In the genomic region with DNA sequence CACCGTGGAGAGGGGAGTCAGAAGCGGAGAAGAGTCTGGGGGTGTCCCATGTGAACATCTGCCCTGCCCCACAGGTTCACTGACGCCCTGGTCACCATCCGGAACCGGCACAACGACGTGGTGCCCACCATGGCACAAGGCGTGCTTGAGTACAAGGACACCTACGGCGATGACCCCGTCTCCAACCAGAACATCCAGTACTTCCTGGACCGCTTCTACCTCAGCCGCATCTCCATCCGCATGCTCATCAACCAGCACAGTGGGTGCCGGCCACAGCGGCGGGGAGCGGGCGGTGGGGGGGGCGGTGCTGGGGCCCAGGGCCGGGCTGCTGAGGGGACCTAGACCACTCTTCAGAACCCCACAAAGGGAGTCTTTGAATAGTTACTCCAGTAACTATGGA, we compare ENCODE assay signal across 20 cellular contexts. TPM values are rescaled to one million over a fixed set of nuclear protein-coding genes. Genes with fewer than 3 reads are reported as not detected.
A peak's percentile ranks its signal among the peaks of the same experiment; 100 is the strongest.
DNase-seq lines count a peak whose midpoint lies in the region; ATAC-seq, FAIRE-seq and TF ChIP-seq lines count a peak whose summit lies in the region.
"Had no signal": no experiment of that assay in that cellular context is flagged by ENCODE, and none has a peak within 500 bp of the region (broad histone marks: within the 10 kb centered on the region; RNA-seq: fewer than 3 reads in every experiment).

No MANE protein-coding gene starts in this region.

- no peaks in the 10 kb centered on the region for H3F3A ChIP-seq in GM23338 (replicated peaks; ENCODE audit: low read depth)

- intact Hi-C loops in Right ventricle myocardium inferior (cut with DNase I): no loop called here
- intact Hi-C loops in left cardiac atrium (cut with DNase I): no loop called here
- intact Hi-C loops in kidney (cut with DNase I): no loop called here
- intact Hi-C loops in gastrocnemius medialis (cut with DNase I; ENCODE audit: low total_unique reads): no loop called here

- no peak for ATAC-seq in Right ventricle myocardium inferior
- ATAC-seq in left cardiac atrium: no peak
- no peak for ATAC-seq in GM23338
- no peak for ATAC-seq in gastrocnemius medialis
- ATAC-seq: A549, HepG2 had no signal

- peak overlapping the region; percentile 72; the same call in 1 of the 2 replicates for H3K27ac Mint-ChIP-seq in GM23338
- H3K27ac Mint-ChIP-seq: CD14-positive monocyte; CD4-positive, alpha-beta memory T cell had no signal

- in situ Hi-C loops in gastrocnemius medialis (cut with MboI; ENCODE audit: low sequenced_read_pairs in 4 of 4): no loop called here

- H3K9me2 ChIP-seq in GM23338 (ENCODE audit: insufficient read depth): no peaks in the 10 kb centered on the region

- no peak overlapping the region for H3K27ac ChIP-seq in GM23338 (ENCODE audit: low read depth)
- H3K27ac ChIP-seq in kidney (ENCODE audit: low read depth in 2 of 2, low read length in 2 of 2): no peak overlapping the region
- peak overlapping the region; percentile 96 to 99 (median 98) for H3K27ac ChIP-seq in gastrocnemius medialis
- H3K27ac ChIP-seq in SJCRH30: no peak overlapping the region
- H3K27ac ChIP-seq: 22Rv1, A549, BLaER1 had no signal

- no peaks in the 10 kb centered on the region for H3K36me3 ChIP-seq in GM23338 (ENCODE audit: insufficient read depth)
- H3K36me3 ChIP-seq in kidney (ENCODE audit: control insufficient read depth in 1 of 2, insufficient read depth in 2 of 2, low read length in 2 of 2): peaks cover 21 to 69% of the 10 kb centered on the region in 2 donors
- H3K36me3 ChIP-seq in gastrocnemius medialis: peaks cover 0 to 36% of the 10 kb centered on the region in 2 donors
- H3K36me3 ChIP-seq in SJCRH30: no peaks in the 10 kb centered on the region

- no peaks in the 10 kb centered on the region for H3K79me2 ChIP-seq in GM23338 (replicated peaks; ENCODE audit: insufficient read depth)

- no peaks in the 10 kb centered on the region for H3K9me3 Mint-ChIP-seq in GM23338
- H3K9me3 Mint-ChIP-seq: CD14-positive monocyte; CD4-positive, alpha-beta memory T cell; H9 had no signal

- no peaks in the 10 kb centered on the region; the same call in 2 of the 3 replicates for H3K36me3 Mint-ChIP-seq in GM23338 (ENCODE audit: low read depth)

- H3K9me3 ChIP-seq in kidney (ENCODE audit: control insufficient read depth in 1 of 2, low read length in 2 of 2): no peaks in the 10 kb centered on the region
- no peaks in the 10 kb centered on the region for H3K9me3 ChIP-seq in gastrocnemius medialis
- H3K9me3 ChIP-seq in SJCRH30 (replicated peaks): no peaks in the 10 kb centered on the region
- H3K9me3 ChIP-seq: A549, BLaER1 had no signal

- H3K4me2 ChIP-seq in GM23338: no peak overlapping the region
- H3K4me2 ChIP-seq: A549, BLaER1 had no signal

- peaks cover 12% of the 10 kb centered on the region for H3K27me3 Mint-ChIP-seq in GM23338 (ENCODE audit: insufficient read depth, low read depth, poor library complexity)
- H3K27me3 Mint-ChIP-seq: CD4-positive, alpha-beta memory T cell had no signal

- DNase-seq in Right ventricle myocardium inferior (ENCODE audit: missing footprints): peak; percentile 57
- DNase-seq in left cardiac atrium: no peak
- no peak for DNase-seq in GM23338 (ENCODE audit: low spot score)
- peak; percentile 69 for DNase-seq in kidney
- no peak for DNase-seq in gastrocnemius medialis
- no peak for DNase-seq in GM19240 (ENCODE audit: insufficient read length, low spot score)
- no peak for DNase-seq in SJCRH30
- DNase-seq: CD4-positive, alpha-beta memory T cell; DMS153; DMS79; GDM1; H9 had no signal

- peaks cover 14% of the 10 kb centered on the region for H3K4me1 Mint-ChIP-seq in GM23338
- H3K4me1 Mint-ChIP-seq: CD14-positive monocyte; CD4-positive, alpha-beta memory T cell had no signal

- H3K9ac ChIP-seq in kidney (ENCODE audit: low read length in 2 of 2): no peak overlapping the region
- H3K9ac ChIP-seq: BLaER1 had no signal

- TF ChIP-seq CTCF in GM23338 (conservative IDR thresholded peaks at IDR 0.05; ENCODE audit: low read depth in 2 of 2) (no peak), kidney (IDR thresholded peaks at IDR 0.05; ENCODE audit: borderline replicate concordance, extremely low read depth, insufficient read depth) (no peak), gastrocnemius medialis (IDR thresholded peaks at IDR 0.05 in 4 of 5, conservative IDR thresholded peaks at IDR 0.05 in 1 of 5) (no peak)

- FAIRE-seq in kidney (lab: Jason Lieb, UNC): no peak
- FAIRE-seq: GM12892, GM18507, H1, HepG2 had no signal

- H3K4me3 Mint-ChIP-seq in GM23338: no peak overlapping the region
- H3K4me3 Mint-ChIP-seq: CD14-positive monocyte; CD4-positive, alpha-beta memory T cell; H9 had no signal

- no peaks in the 10 kb centered on the region for H3K27me3 ChIP-seq in GM23338 (ENCODE audit: insufficient read depth)
- H3K27me3 ChIP-seq in gastrocnemius medialis: no peaks in the 10 kb centered on the region
- H3K27me3 ChIP-seq in SJCRH30: no peaks in the 10 kb centered on the region
- H3K27me3 ChIP-seq: BLaER1 had no signal

- H4K20me1 ChIP-seq in GM23338 (replicated peaks; ENCODE audit: insufficient read depth): no peaks in the 10 kb centered on the region
- H4K20me1 ChIP-seq: BLaER1 had no signal

- H2AFZ ChIP-seq in GM23338: no peak overlapping the region

- H3K4me3 ChIP-seq in GM23338 (no peak overlapping the region), kidney (ENCODE audit: low read length in 2 of 2) (no peak overlapping the region), gastrocnemius medialis (no peak overlapping the region), SJCRH30 (no peak overlapping the region)
- H3K4me3 ChIP-seq: A549, BLaER1 had no signal

- no peak for TF ChIP-seq POLR2A in gastrocnemius medialis (IDR thresholded peaks at IDR 0.05)

- H3K4me1 ChIP-seq in GM23338 (ENCODE audit: insufficient read depth): peaks cover 10% of the 10 kb centered on the region; the same call in 1 of the 2 replicates
- H3K4me1 ChIP-seq in kidney (ENCODE audit: control insufficient read depth in 1 of 2, insufficient read depth in 1 of 2, low read depth in 1 of 2, low read length in 2 of 2): peaks cover 24 to 30% of the 10 kb centered on the region in 2 donors
- peaks cover 33 to 44% of the 10 kb centered on the region in 2 donors for H3K4me1 ChIP-seq in gastrocnemius medialis
- H3K4me1 ChIP-seq in SJCRH30: peaks cover 13% of the 10 kb centered on the region

RNA-seq across cellular contexts. Expression of a gene that starts 10.7 kb away (rescaled TPM):
- total RNA-seq in Right ventricle myocardium inferior (260 TPM), left cardiac atrium (100 to 1,000 TPM; 156 to 203 TPM), kidney (41.9 TPM), gastrocnemius medialis (100 to 1,000 TPM; 111 to 335 (median 124) TPM)
- 11.4 and 15.9 TPM in 2 replicates for total RNA-seq in GM23338 (2014; rRNA removed; shearing (Covaris generic))
- polyA plus RNA-seq in GM23338 (2016; fragmentation: Nextera tagmentation; extraction: Ambion mirVana) (12.0 and 13.2 TPM in 2 replicates), kidney (ENCODE audit: insufficient read depth, low read depth, low replicate concordance) (121 TPM)
- 10.7 and 12.5 TPM in 2 replicates for total RNA-seq in SJCRH30 (2014; rRNA removed; shearing (Covaris generic))

RNA-seq across cellular contexts. Expression of a gene that starts 24.1 kb away (rescaled TPM):
- total RNA-seq in Right ventricle myocardium inferior (1.7 TPM), left cardiac atrium (1 to 10 TPM; 1.6 to 2.1 TPM), kidney (5.0 TPM), gastrocnemius medialis (1 to 10 TPM in 1 of 4 donors, under 1 TPM in 2, not detected in 1; 0.04 to 3.8 (median 0.31) TPM)
- total RNA-seq in GM23338 (2014; rRNA removed; shearing (Covaris generic)): 1.3 and 4.7 TPM in 2 replicates
- polyA plus RNA-seq in GM23338 (2016; fragmentation: Nextera tagmentation; extraction: Ambion mirVana) (0.70 and 0.97 TPM in 2 replicates), kidney (ENCODE audit: insufficient read depth, low read depth, low replicate concordance) (3.7 TPM)
- total RNA-seq in SJCRH30 (2014; rRNA removed; shearing (Covaris generic)): 2.4 and 3.1 TPM in 2 replicates
- polyA plus RNA-seq: CD14-positive monocyte had no signal

RNA-seq across cellular contexts. Expression of a gene that starts 44.7 kb away (rescaled TPM):
- total RNA-seq in Right ventricle myocardium inferior: 38.4 TPM
- 10 to 100 TPM; 35.8 to 43.4 TPM for total RNA-seq in left cardiac atrium
- 10.1 and 10.5 TPM in 2 replicates for total RNA-seq in GM23338 (2014; rRNA removed; shearing (Covaris generic))
- polyA plus RNA-seq in GM23338 (2016; fragmentation: Nextera tagmentation; extraction: Ambion mirVana): 1.9 and 2.1 TPM in 2 replicates
- total RNA-seq in kidney: 64.4 TPM
- polyA plus RNA-seq in kidney (ENCODE audit: insufficient read depth, low read depth, low replicate concordance): 17.1 TPM
- total RNA-seq in gastrocnemius medialis: 10 to 100 TPM in 2 of 4 donors, 1 to 10 TPM in 2; 4.7 to 18.8 (median 11.0) TPM
- 32.1 TPM in 2 replicates for total RNA-seq in SJCRH30 (2014; rRNA removed; shearing (Covaris generic))

RNA-seq across cellular contexts. Expression of a gene that starts 49.9 kb away (rescaled TPM):
- 16.4 TPM for total RNA-seq in Right ventricle myocardium inferior
- 10 to 100 TPM; 26.5 to 35.9 TPM for total RNA-seq in left cardiac atrium
- 23.2 and 28.3 TPM in 2 replicates for total RNA-seq in GM23338 (2014; rRNA removed; shearing (Covaris generic))
- polyA plus RNA-seq in GM23338 (2016; fragmentation: Nextera tagmentation; extraction: Ambion mirVana): 9.6 and 11.0 TPM in 2 replicates
- total RNA-seq in kidney: 367 TPM
- polyA plus RNA-seq in kidney (ENCODE audit: insufficient read depth, low read depth, low replicate concordance): 117 TPM
- total RNA-seq in gastrocnemius medialis: 10 to 100 TPM in 3 of 4 donors, 1 to 10 TPM in 1; 5.1 to 25.9 (median 18.4) TPM
- total RNA-seq in SJCRH30 (2014; rRNA removed; shearing (Covaris generic)): 2.9 and 3.7 TPM in 2 replicates

RNA-seq across cellular contexts. Expression of a gene that starts 60.0 kb away (rescaled TPM):
- total RNA-seq in Right ventricle myocardium inferior: 151 TPM
- total RNA-seq in left cardiac atrium: 100 to 1,000 TPM in 1 of 2 donors, 10 to 100 TPM in 1; 96.3 to 131 TPM
- not detected in 2 replicates for total RNA-seq in GM23338 (2014; rRNA removed; shearing (Covaris generic))
- 0.19 TPM in 1 of 2 replicates, not detected in the other for polyA plus RNA-seq in GM23338 (2016; fragmentation: Nextera tagmentation; extraction: Ambion mirVana)
- 4.2 TPM for total RNA-seq in kidney
- polyA plus RNA-seq in kidney (ENCODE audit: insufficient read depth, low read depth, low replicate concordance): 5.5 TPM
- total RNA-seq in gastrocnemius medialis: 100 to 1,000 TPM; 227 to 385 (median 292) TPM
- total RNA-seq in SJCRH30 (2014; rRNA removed; shearing (Covaris generic)): 43.2 and 43.4 TPM in 2 replicates
- total RNA-seq: CD4-positive, alpha-beta memory T cell; H1; HepG2 had no signal
- polyA plus RNA-seq: CD4-positive, alpha-beta memory T cell; HepG2 had no signal

Comparison
In these comparisons a context has a peak if more than half of its experiments do, and no peak if none do; other contexts are left out.
1. DNase-seq: peak in Right ventricle myocardium inferior (single experiment) and kidney (single experiment); none in left cardiac atrium (single experiment), GM23338 (single experiment), gastrocnemius medialis (0 of 2), GM19240 (single experiment) and SJCRH30 (0 of 2).
2. H3K27ac ChIP-seq: peak in gastrocnemius medialis (4 of 4); none in GM23338 (single experiment), kidney (0 of 2) and SJCRH30 (single experiment).